In the genomic region with DNA sequence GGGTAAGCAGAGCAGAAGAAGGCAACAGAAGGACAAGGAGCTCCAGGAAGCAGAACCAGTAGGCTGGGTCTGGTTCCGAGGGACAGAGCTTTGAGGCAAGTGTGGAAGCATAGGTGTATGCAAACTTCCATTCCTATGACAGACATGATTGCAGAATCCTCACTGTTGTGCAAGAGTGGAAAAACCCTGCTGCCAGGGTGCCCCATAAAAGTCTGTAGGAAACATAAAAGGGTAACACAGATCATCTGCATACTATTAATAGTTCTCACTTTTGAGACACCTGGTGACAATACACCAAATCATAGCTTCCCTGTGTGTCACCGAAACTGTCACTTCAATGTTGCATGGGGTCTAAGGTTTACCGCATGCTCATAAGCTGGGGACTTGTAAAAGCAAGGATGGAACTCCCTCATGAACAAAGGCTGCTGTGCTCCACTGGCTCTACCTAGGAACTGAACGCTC, we compare ENCODE assay signal across 9 cellular contexts. TPM values are rescaled to one million over a fixed set of nuclear protein-coding genes. Genes with fewer than 3 reads are reported as not detected.
A peak's percentile ranks its signal among the peaks of the same experiment; 100 is the strongest.
DNase-seq lines count a peak whose midpoint lies in the region; ATAC-seq, FAIRE-seq and TF ChIP-seq lines count a peak whose summit lies in the region.
"Had no signal": no experiment of that assay in that cellular context is flagged by ENCODE, and none has a peak within 500 bp of the region (broad histone marks: within the 10 kb centered on the region; RNA-seq: fewer than 3 reads in every experiment).

No MANE protein-coding gene starts in this region.

- no peak for TF ChIP-seq CTCF in sigmoid colon (IDR thresholded peaks at IDR 0.05)

- intact Hi-C loops in sigmoid colon (cut with DNase I) = no loop called here

- DNase-seq in M059J (ENCODE audit: low read depth) = peak; percentile 53
- peak; percentile 70 for DNase-seq in left lobe of liver (ENCODE audit: low spot score)
- no peak for DNase-seq in H54 (ENCODE audit: insufficient read length, low spot score)
- no peak for DNase-seq in sigmoid colon
- DNase-seq in COR-L47 (lab: John Stamatoyannopoulos, UW) = no peak

- WGBS in sigmoid colon, 2 donors = 68 to 98% methylated on average over 4 of the region's 4 CpGs

- ATAC-seq in GM18498 (IDR thresholded peaks at IDR 0.05; ENCODE audit: unreplicated experiment) (peak; percentile 64), GM21515 (IDR thresholded peaks at IDR 0.05; ENCODE audit: unreplicated experiment) (peak; percentile 58), left lobe of liver (peak; percentile 78), HG02970 (IDR thresholded peaks at IDR 0.05; ENCODE audit: low FRiP score, unreplicated experiment) (no peak)

- H3K36me3 ChIP-seq in sigmoid colon = peaks cover 0 to 61% (median 13%) of the 10 kb centered on the region in 4 donors

- TF ChIP-seq POLR2A in H54 (IDR thresholded peaks at IDR 0.05; ENCODE audit: low read depth, low read length) (no peak), sigmoid colon (IDR thresholded peaks at IDR 0.05) (no peak)

- H3K4me3 ChIP-seq in sigmoid colon = no peak overlapping the region

- TF ChIP-seq EP300 in sigmoid colon (IDR thresholded peaks at IDR 0.05) = no peak

- no peaks in the 10 kb centered on the region for H3K9me3 ChIP-seq in sigmoid colon

- H3K27me3 ChIP-seq in sigmoid colon = no peaks in the 10 kb centered on the region

- H3K4me1 ChIP-seq in sigmoid colon = peaks cover 0 to 32% (median 30%) of the 10 kb centered on the region in 4 donors
- H3K4me1 ChIP-seq: parathyroid adenoma had no signal

- no peak overlapping the region for H3K27ac ChIP-seq in sigmoid colon
- H3K27ac ChIP-seq: parathyroid adenoma had no signal

- FAIRE-seq in H54 (lab: Jason Lieb, UNC) = no peak

RNA-seq across cellular contexts. Expression of a gene that starts 39.7 kb away (rescaled TPM):
- total RNA-seq in M059J (2014; rRNA removed; shearing (Covaris generic)) = 24.7 and 34.4 TPM in 2 replicates
- 22.1 TPM for total RNA-seq in left lobe of liver
- total RNA-seq in sigmoid colon = 10 to 100 TPM; 27.1 to 44.3 (median 35.5) TPM
- polyA plus RNA-seq in sigmoid colon = 10 to 100 TPM; 46.8 to 55.6 (median 50.6) TPM

Comparison
In these comparisons a context has a peak if more than half of its experiments do, and no peak if none do; other contexts are left out.
1. DNase-seq: peak in M059J (single experiment) and left lobe of liver (single experiment); none in H54 (single experiment), sigmoid colon (single experiment) and COR-L47 (single experiment).